Comparison of ENCODE assay signal across 14 cellular contexts in genomic region chr1:155018617-155019348, GRCh38. TPM values are rescaled to one million over a fixed set of nuclear protein-coding genes. Genes with fewer than 3 reads are reported as not detected.
DNase-seq lines count a peak whose midpoint lies in the region; ATAC-seq and TF ChIP-seq lines count a peak whose summit lies in the region.
"Had no signal": no experiment of that assay in that cellular context is flagged by ENCODE, and none has a peak within 500 bp of the region (broad histone marks: within the 10 kb centered on the region; RNA-seq: fewer than 3 reads in every experiment).

No MANE protein-coding gene starts in this region.

- intact Hi-C loops in colonic mucosa (cut with DNase I) = no loop called here

- no peaks in the 10 kb centered on the region for H3K36me3 Mint-ChIP-seq in neural crest cell (ENCODE audit: low read depth)

- H3K4me1 Mint-ChIP-seq in neural crest cell = peaks cover 20% of the 10 kb centered on the region

- no peak overlapping the region for H3K4me3 ChIP-seq in colonic mucosa

- H3K9me3 Mint-ChIP-seq in neural crest cell = no peaks in the 10 kb centered on the region

- no peak for ATAC-seq in left lobe of liver
- ATAC-seq in GM21619 (IDR thresholded peaks at IDR 0.05; ENCODE audit: unreplicated experiment) = no peak

- H3K4me1 ChIP-seq in colonic mucosa = peaks cover 16% of the 10 kb centered on the region

- no peak overlapping the region for H3K4me3 Mint-ChIP-seq in neural crest cell

- H3K9ac ChIP-seq in colonic mucosa (ENCODE audit: low read depth in 2 of 2, low read length in 2 of 2) = peak overlapping the region in 1 of 2 donors; percentile 2

- H3K36me3 ChIP-seq in colonic mucosa = peaks cover 13% of the 10 kb centered on the region

- no peaks in the 10 kb centered on the region for H3K9me3 ChIP-seq in colonic mucosa
- H3K9me3 ChIP-seq: prostate gland had no signal

- H3K27me3 Mint-ChIP-seq in neural crest cell (ENCODE audit: low read depth) = no peaks in the 10 kb centered on the region

- no peaks in the 10 kb centered on the region for H3K27me3 ChIP-seq in colonic mucosa

- H3K27ac ChIP-seq in colonic mucosa = no peak overlapping the region

- TF ChIP-seq CTCF in neural crest cell (conservative IDR thresholded peaks at IDR 0.05) = no peak
- no peak for TF ChIP-seq CTCF in colonic mucosa (IDR thresholded peaks at IDR 0.05)

- peak overlapping the region; percentile 30 for H3K27ac Mint-ChIP-seq in neural crest cell (ENCODE audit: unreplicated experiment)

- DNase-seq in ACHN = peak; percentile 37
- peak; percentile 69 for DNase-seq in ELR (ENCODE audit: low read depth)
- peak; percentile 31 for DNase-seq in amniotic epithelial cell (ENCODE audit: low read depth)
- DNase-seq in neural crest cell (ENCODE audit: low read depth, low spot score) = no peak
- no peak for DNase-seq in left lobe of liver (ENCODE audit: low spot score)
- DNase-seq in colonic mucosa = no peak
- DNase-seq in HK-2 (ENCODE audit: unreplicated experiment) = no peak
- DNase-seq: NCI-H1105; NCI-H510A treated with DMSO at 0.1 percent for 48 hours; SHP77; stimulated activated CD4-positive, alpha-beta T cell treated with anti-CD3 and anti-CD28 coated beads, Interleukin-2, amount 100 ng/mL, for 48 hours; stimulated activated naive CD4-positive, alpha-beta T cell treated with Interleukin-2 at 50 U/mL for 16 hours had no signal

- in situ Hi-C loops in ACHN (cut with HindIII; ENCODE audit: low pct_ligation_motif_present, low pct_unique_long_range_greater_than_20kb, low sequenced_read_pairs) = no loop called here

RNA-seq across cellular contexts. Expression of gene DCST2, which starts 14.8 kb away (rescaled TPM):
- total RNA-seq in neural crest cell (1.3 and 3.4 TPM in 2 replicates), left lobe of liver (1.4 TPM), colonic mucosa (1 to 10 TPM; 1.7 to 1.9 TPM)

RNA-seq across cellular contexts. Expression of gene DCST1, which starts 14.8 kb away (rescaled TPM):
- total RNA-seq in neural crest cell (not detected in 2 replicates), left lobe of liver (0.13 TPM), colonic mucosa (not detected)

RNA-seq across cellular contexts. Expression of gene ZBTB7B, which starts 16.2 kb away (rescaled TPM):
- total RNA-seq in neural crest cell (5.9 and 6.9 TPM in 2 replicates), left lobe of liver (89.5 TPM), colonic mucosa (100 to 1,000 TPM; 185 to 205 TPM)

RNA-seq across cellular contexts. Expression of gene LENEP, which starts 25.4 kb away (rescaled TPM):
- total RNA-seq in neural crest cell = 1.9 and 2.5 TPM in 2 replicates
- total RNA-seq in left lobe of liver = not detected
- total RNA-seq in colonic mucosa = not detected
- total RNA-seq: prostate gland had no signal

RNA-seq across cellular contexts. Expression of gene ADAM15, which starts 32.3 kb away (rescaled TPM):
- total RNA-seq in neural crest cell (82.2 and 85.1 TPM in 2 replicates), left lobe of liver (21.4 TPM), colonic mucosa (100 to 1,000 TPM; 101 to 228 TPM)

Comparison
In these comparisons a context has a peak if more than half of its experiments do, and no peak if none do; other contexts are left out.
1. DNase-seq: peak in ACHN (single experiment), ELR (single experiment) and amniotic epithelial cell (single experiment); none in neural crest cell (single experiment), left lobe of liver (single experiment), colonic mucosa (single experiment) and HK-2 (single experiment).
2. RNA of gene ZBTB7B, which starts 16.2 kb away (total RNA-seq): 185 to 205 TPM in colonic mucosa and 89.5 TPM in left lobe of liver (single experiment); 5.9 to 6.9 TPM in neural crest cell; every median in the first group is over 10 times any median in the second.